In the genomic region with DNA sequence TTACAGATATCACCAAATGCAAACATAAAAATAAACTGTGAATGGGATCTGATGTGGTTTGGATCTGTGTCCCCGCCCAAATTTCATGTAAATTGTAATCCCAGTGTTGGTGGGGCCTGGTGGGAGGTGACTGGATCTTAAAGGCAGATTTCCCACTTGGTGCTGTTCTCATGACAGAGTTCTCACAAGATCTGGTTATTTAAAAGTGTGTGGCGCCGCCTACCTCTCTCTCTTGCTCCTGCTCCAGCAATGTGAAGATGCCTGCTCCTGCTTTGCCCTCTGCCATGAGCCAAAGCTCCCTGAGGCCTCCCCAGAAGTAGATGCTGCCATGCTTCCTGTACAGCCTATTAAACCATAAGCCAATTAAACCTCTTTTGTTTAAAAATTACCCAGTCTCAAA, we compare ENCODE assay signal across 16 cellular contexts. TPM values are rescaled to one million over a fixed set of nuclear protein-coding genes. Genes with fewer than 3 reads are reported as not detected.
DNase-seq lines count a peak whose midpoint lies in the region; ATAC-seq lines count a peak whose summit lies in the region.
"Had no signal": no experiment of that assay in that cellular context is flagged by ENCODE, and none has a peak within 500 bp of the region (broad histone marks: within the 10 kb centered on the region; RNA-seq: fewer than 3 reads in every experiment).

No MANE protein-coding gene starts in this region.

- intact Hi-C loops in posterior vena cava (cut with DNase I) = no loop called here

- in situ Hi-C loops in SK-MEL-5 (cut with HindIII; ENCODE audit: low pct_unique_long_range_greater_than_20kb, low sequenced_read_pairs) = no loop called here

- no peak for ATAC-seq in GM19351 (IDR thresholded peaks at IDR 0.05; ENCODE audit: unreplicated experiment)
- ATAC-seq: activated T-cell treated with anti-CD3 and anti-CD28 coated beads, Interleukin-2, amount 50 U/mL, for 4 hours; right cardiac atrium had no signal

- DNase-seq in Daoy (ENCODE audit: low read depth) (peak; percentile 72), HK-2 (ENCODE audit: unreplicated experiment) (peak; percentile 3), SK-MEL-5 (ENCODE audit: low read depth, low spot score) (peak; percentile 57), iPS-NIHi7 (ENCODE audit: extremely low spot score) (peak; percentile 12), amniotic stem cell (lab: John Stamatoyannopoulos, UW) (no peak), posterior vena cava (ENCODE audit: low spot score) (no peak)
- DNase-seq in stimulated activated CD8-positive, alpha-beta memory T cell treated with anti-CD3 and anti-CD28 coated beads, Interleukin-4, amount 100 ng/mL, for 48 hours = no peak
- DNase-seq: activated CD4-positive, alpha-beta T cell treated with anti-CD3 and anti-CD28 coated beads for 48 hours; activated T-cell treated with anti-CD3 and anti-CD28 coated beads, Interleukin-2, amount 50 U/mL, for 4 hours; NCI-H1092 treated with DMSO at 0.1 percent for 48 hours; NCI-H510A; nephron progenitor cell; right cardiac atrium; stimulated activated CD4-positive, alpha-beta T cell treated with anti-CD3 and anti-CD28 coated beads, Interleukin-2, amount 100 ng/mL, for 48 hours; tibial artery had no signal

RNA-seq across cellular contexts. Expression of gene SLC25A21, which starts 47.8 kb away (rescaled TPM):
- total RNA-seq in Daoy (2014; rRNA removed; shearing (Covaris generic)) = 37.0 and 105 TPM in 2 replicates
- 1.8 TPM in 1 of 2 replicates, not detected in the other for total RNA-seq in SK-MEL-5 (2014; rRNA removed; shearing (Covaris generic))
- 0.05 and 0.12 TPM in 2 replicates for polyA plus RNA-seq in SK-MEL-5 (2015; cell fraction: cytosol; rRNA removed)
- not detected in 2 replicates for polyA plus RNA-seq in SK-MEL-5 (2015; cell fraction: nucleus; rRNA removed)
- 1 to 10 TPM in 1 of 2 donors, under 1 TPM in 1; 1.00 to 1.2 TPM for total RNA-seq in posterior vena cava
- total RNA-seq: activated T-cell treated with anti-CD3 and anti-CD28 coated beads, Interleukin-2, amount 50 U/mL, for 4 hours had no signal

Comparison
In these comparisons a context has a peak if more than half of its experiments do, and no peak if none do; other contexts are left out.
1. DNase-seq: peak in Daoy (single experiment), HK-2 (single experiment), SK-MEL-5 (single experiment) and iPS-NIHi7 (single experiment); none in amniotic stem cell (single experiment), stimulated activated CD8-positive, alpha-beta memory T cell treated with anti-CD3 and anti-CD28 coated beads, Interleukin-4, amount 100 ng/mL, for 48 hours (single experiment) and posterior vena cava (single experiment).
2. RNA of gene SLC25A21, which starts 47.8 kb away (total RNA-seq): 37.0 to 105 TPM in Daoy; 1.8 TPM in SK-MEL-5 and 1.00 to 1.2 TPM in posterior vena cava; every median in the first group is over 10 times any median in the second.